In the genomic region with DNA sequence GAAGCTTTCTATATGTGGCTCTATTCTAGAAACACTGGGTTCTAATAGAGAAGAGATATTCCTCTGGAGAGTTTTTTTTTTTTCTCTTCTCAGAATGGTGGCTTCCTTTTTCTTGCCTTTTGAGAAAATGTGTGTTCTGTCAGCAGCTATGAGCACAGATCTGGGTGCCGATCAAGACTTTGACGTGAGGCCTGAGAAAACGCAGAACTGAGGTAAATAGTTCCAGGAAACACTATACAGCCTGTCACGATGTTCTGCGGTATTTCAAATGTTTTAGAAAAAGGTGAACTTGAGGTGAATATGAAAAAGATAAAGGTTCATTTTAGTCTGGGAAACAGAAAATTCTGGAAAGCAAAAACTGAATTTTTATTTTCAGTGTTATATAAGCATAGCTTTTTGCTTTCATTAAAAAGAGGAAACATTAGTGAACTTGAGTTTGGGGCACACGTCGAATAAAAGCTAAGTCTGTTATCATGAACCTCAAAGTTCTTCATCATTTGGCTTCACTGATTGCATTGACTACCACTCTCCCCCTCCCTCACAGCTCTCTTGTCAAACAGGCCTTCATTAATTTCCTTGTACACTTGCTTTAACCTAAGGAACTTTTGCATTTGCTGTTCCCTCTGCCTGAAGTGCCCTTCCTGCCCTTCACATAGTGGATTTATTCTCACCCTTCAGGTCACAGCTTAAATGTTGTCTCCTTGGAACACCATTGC, we compare ENCODE assay signal across 10 cellular contexts.
DNase-seq lines count a peak whose midpoint lies in the region; ATAC-seq and TF ChIP-seq lines count a peak whose summit lies in the region.
"Had no signal": no experiment of that assay in that cellular context is flagged by ENCODE, and none has a peak within 500 bp of the region (broad histone marks: within the 10 kb centered on the region; RNA-seq: fewer than 3 reads in every experiment).

No MANE protein-coding gene starts in this region.

- DNase-seq in SK-N-DZ (ENCODE audit: low spot score) (peak; percentile 52), middle frontal gyrus (ENCODE audit: extremely low spot score, low spot score) (no peak)
- peak; percentile 20 to 33 for DNase-seq in activated CD4-positive, alpha-beta T cell treated with anti-CD3 and anti-CD28 coated beads, Interleukin-2, amount 50 U/mL, for 4 hours
- DNase-seq in effector CD4-positive, alpha-beta T cell: peak; percentile 5
- peak; percentile 46 for DNase-seq in stimulated activated CD8-positive, alpha-beta memory T cell treated with anti-CD3 and anti-CD28 coated beads, Interleukin-4, amount 100 ng/mL, for 48 hours
- DNase-seq: amniotic stem cell, head of caudate nucleus, OCI-M1 had no signal

- TF ChIP-seq POLR2A in GM18505 (IDR thresholded peaks at IDR 0.05; ENCODE audit: borderline replicate concordance, extremely low read depth, insufficient read depth, insufficient read length): no peak

- no peak for ATAC-seq in GM18873 (IDR thresholded peaks at IDR 0.05; ENCODE audit: low FRiP score, unreplicated experiment)
- no peak for ATAC-seq in GM18505 (IDR thresholded peaks at IDR 0.05; ENCODE audit: unreplicated experiment)
